In genomic region chr5:139408191-139408590, GRCh38 we compare ENCODE assay signal across 19 cellular contexts. TPM values are rescaled to one million over a fixed set of nuclear protein-coding genes. Genes with fewer than 3 reads are reported as not detected.
DNase-seq lines count a peak whose midpoint lies in the region; ATAC-seq and TF ChIP-seq lines count a peak whose summit lies in the region.
"Had no signal": no experiment of that assay in that cellular context is flagged by ENCODE, and none has a peak within 500 bp of the region (broad histone marks: within the 10 kb centered on the region; RNA-seq: fewer than 3 reads in every experiment).

No MANE protein-coding gene starts in this region.

- peaks cover 43% of the 10 kb centered on the region for H3K4me1 Mint-ChIP-seq in activated B cell treated with CpG ODN at 0.5 μM for 24 hours
- H3K4me1 Mint-ChIP-seq in stimulated activated effector memory CD8-positive, alpha-beta T cell treated with anti-CD3 and anti-CD28 coated beads, Interleukin-12 subunit alpha, Interleukin-12 subunit beta, amount 100 ng/mL, for 72 hours: peaks cover 31% of the 10 kb centered on the region
- H3K4me1 Mint-ChIP-seq in WTC11: peaks cover 10% of the 10 kb centered on the region

- H3K9ac ChIP-seq in BLaER1: no peak overlapping the region
- H3K9ac ChIP-seq in colonic mucosa (ENCODE audit: low read depth in 2 of 2, low read length in 2 of 2): no peak overlapping the region
- H3K9ac ChIP-seq: SK-N-SH had no signal

- peak overlapping the region; percentile 81 for H3K27ac Mint-ChIP-seq in activated B cell treated with CpG ODN at 0.5 μM for 24 hours
- H3K27ac Mint-ChIP-seq in stimulated activated effector memory CD8-positive, alpha-beta T cell treated with anti-CD3 and anti-CD28 coated beads, Interleukin-12 subunit alpha, Interleukin-12 subunit beta, amount 100 ng/mL, for 72 hours: peak overlapping the region; percentile 8
- no peak overlapping the region for H3K27ac Mint-ChIP-seq in WTC11

- H3K4me1 ChIP-seq in BLaER1: peaks cover 68% of the 10 kb centered on the region
- peaks cover 5% of the 10 kb centered on the region; the same call in 1 of the 2 replicates for H3K4me1 ChIP-seq in HEK293 (ENCODE audit: control insufficient read depth, insufficient read depth, low read length)
- no peaks in the 10 kb centered on the region for H3K4me1 ChIP-seq in colonic mucosa

- H3K9me3 ChIP-seq in BLaER1: no peaks in the 10 kb centered on the region
- no peaks in the 10 kb centered on the region for H3K9me3 ChIP-seq in HEK293 (ENCODE audit: control insufficient read depth, insufficient read depth, low read depth, low read length)
- no peaks in the 10 kb centered on the region for H3K9me3 ChIP-seq in colonic mucosa
- H3K9me3 ChIP-seq: SK-N-SH had no signal

- H3K27me3 Mint-ChIP-seq in activated B cell treated with CpG ODN at 0.5 μM for 24 hours (no peaks in the 10 kb centered on the region), WTC11 (ENCODE audit: low read depth) (no peaks in the 10 kb centered on the region)

- H3K4me3 ChIP-seq in BLaER1: no peak overlapping the region
- H3K4me3 ChIP-seq in HEK293 (ENCODE audit: low read depth, low read length): no peak overlapping the region
- no peak overlapping the region for H3K4me3 ChIP-seq in colonic mucosa

- ATAC-seq in activated B cell treated with CpG ODN at 0.5 μM for 24 hours (ENCODE audit: low read depth) (no peak), WTC11 (no peak)
- ATAC-seq in stimulated activated effector memory CD8-positive, alpha-beta T cell treated with anti-CD3 and anti-CD28 coated beads, Interleukin-12 subunit alpha, Interleukin-12 subunit beta, amount 100 ng/mL, for 72 hours: no peak
- ATAC-seq: HCT116 had no signal

- POLR2A ChIA-PET in HEK293 (lab: Yijun Ruan, JAX): no interaction called here
- POLR2A ChIA-PET in activated B cell treated with CpG ODN at 0.5 μM for 24 hours (lab: Charles Lee): interaction anchor here (0.6 to 1.8 kb wide), 7 partner anchors 16 to 293 kb away, joined by 3 to 14 read pairs (median 5); partner anchors contain the start of genes MZB1 and PAIP2
- POLR2A ChIA-PET in WTC11 (lab: Charles Lee): no interaction called here

- H3K4me2 ChIP-seq in BLaER1: peak overlapping the region; percentile 47; the same call in 1 of the 2 replicates
- H3K4me2 ChIP-seq: SK-N-SH had no signal

- peaks cover 3% of the 10 kb centered on the region for H3K36me3 Mint-ChIP-seq in activated B cell treated with CpG ODN at 0.5 μM for 24 hours (ENCODE audit: low read depth)
- H3K36me3 Mint-ChIP-seq in stimulated activated effector memory CD8-positive, alpha-beta T cell treated with anti-CD3 and anti-CD28 coated beads, Interleukin-12 subunit alpha, Interleukin-12 subunit beta, amount 100 ng/mL, for 72 hours: peaks cover 19% of the 10 kb centered on the region
- H3K36me3 Mint-ChIP-seq in WTC11: no peaks in the 10 kb centered on the region

- DNase-seq in activated B cell treated with CpG ODN at 0.5 μM for 24 hours: no peak
- no peak for DNase-seq in stimulated activated effector memory CD8-positive, alpha-beta T cell treated with anti-CD3 and anti-CD28 coated beads, Interleukin-12 subunit alpha, Interleukin-12 subunit beta, amount 100 ng/mL, for 72 hours (ENCODE audit: low spot score in 2 of 2)
- DNase-seq in WTC11 (ENCODE audit: low spot score): no peak
- no peak for DNase-seq in DMS53 (lab: John Stamatoyannopoulos, UW)
- DNase-seq in colonic mucosa: no peak
- DNase-seq: GDM1, GOT3, NCI-H1105, NCI-H1694, NCI-H2081 treated with DMSO at 0.1 percent for 48 hours, SHP77 treated with DMSO at 0.1 percent for 48 hours, SK-N-SH had no signal

- H3K27me3 ChIP-seq in BLaER1 (no peaks in the 10 kb centered on the region), colonic mucosa (no peaks in the 10 kb centered on the region)

- intact Hi-C loops in activated B cell treated with CpG ODN at 0.5 μM for 24 hours (cut with micrococcal nuclease): loop anchor here (10.0 kb wide), 1 partner anchor 943 kb away; the partner anchor contains the start of gene EGR1
- intact Hi-C loops in colonic mucosa (cut with DNase I): no loop called here

- H3K4me3 Mint-ChIP-seq in activated B cell treated with CpG ODN at 0.5 μM for 24 hours (no peak overlapping the region), WTC11 (no peak overlapping the region)
- no peak overlapping the region for H3K4me3 Mint-ChIP-seq in stimulated activated effector memory CD8-positive, alpha-beta T cell treated with anti-CD3 and anti-CD28 coated beads, Interleukin-12 subunit alpha, Interleukin-12 subunit beta, amount 100 ng/mL, for 72 hours

- H3K36me3 ChIP-seq in BLaER1 (0 out of 2 replicates have a peak, but pooled peaks cover 6% of the 10 kb centered on the region), HEK293 (ENCODE audit: control insufficient read depth in 2 of 2, insufficient read depth in 1 of 2, low read length in 2 of 2) (peaks cover 0 to 13% of the 10 kb centered on the region in 2 experiments; a peak in 2 of 3 replicates), colonic mucosa (no peaks in the 10 kb centered on the region)

- TF ChIP-seq CTCF in HEK293 (tag by site-specific recombination; IDR thresholded peaks at IDR 0.05) (no peak), activated B cell treated with CpG ODN at 0.5 μM for 24 hours (IDR thresholded peaks at IDR 0.05) (no peak), WTC11 (IDR thresholded peaks at IDR 0.05) (no peak), colonic mucosa (IDR thresholded peaks at IDR 0.05) (no peak)

- H3K9me3 Mint-ChIP-seq in activated B cell treated with CpG ODN at 0.5 μM for 24 hours (no peaks in the 10 kb centered on the region), WTC11 (no peaks in the 10 kb centered on the region)
- no peaks in the 10 kb centered on the region for H3K9me3 Mint-ChIP-seq in stimulated activated effector memory CD8-positive, alpha-beta T cell treated with anti-CD3 and anti-CD28 coated beads, Interleukin-12 subunit alpha, Interleukin-12 subunit beta, amount 100 ng/mL, for 72 hours

- no peak overlapping the region for H3K27ac ChIP-seq in BLaER1
- no peak overlapping the region for H3K27ac ChIP-seq in HEK293 (ENCODE audit: extremely low read depth, low read depth, low read length)
- H3K27ac ChIP-seq in colonic mucosa: no peak overlapping the region

- CTCF ChIA-PET in HEK293 (lab: Yijun Ruan, JAX) (interaction anchor here (0.5 to 1.7 kb wide), 6 partner anchors 13 to 626 kb away, joined by 3 to 7 read pairs (median 4); no protein-coding TSS in a partner anchor), activated B cell treated with CpG ODN at 0.5 μM for 24 hours (lab: Charles Lee) (interaction anchor here (0.8 to 1.3 kb wide), 2 partner anchors 14 to 157 kb away, joined by 3 to 4 read pairs; no protein-coding TSS in a partner anchor), WTC11 (lab: Charles Lee) (interaction anchor here (1.1 kb wide), 1 partner anchor 14 kb away, joined by 3 read pairs; no protein-coding TSS in a partner anchor)

- no peaks in the 10 kb centered on the region for H4K20me1 ChIP-seq in BLaER1

TF ChIP-seq in HEK293, 187 proteins besides CTCF, POLR2A, EP300 and RAD21:
- no peak for TF ChIP-seq GFI1B (tag by site-specific recombination; IDR thresholded peaks at IDR 0.05)
- TF ChIP-seq, protein P1, sequence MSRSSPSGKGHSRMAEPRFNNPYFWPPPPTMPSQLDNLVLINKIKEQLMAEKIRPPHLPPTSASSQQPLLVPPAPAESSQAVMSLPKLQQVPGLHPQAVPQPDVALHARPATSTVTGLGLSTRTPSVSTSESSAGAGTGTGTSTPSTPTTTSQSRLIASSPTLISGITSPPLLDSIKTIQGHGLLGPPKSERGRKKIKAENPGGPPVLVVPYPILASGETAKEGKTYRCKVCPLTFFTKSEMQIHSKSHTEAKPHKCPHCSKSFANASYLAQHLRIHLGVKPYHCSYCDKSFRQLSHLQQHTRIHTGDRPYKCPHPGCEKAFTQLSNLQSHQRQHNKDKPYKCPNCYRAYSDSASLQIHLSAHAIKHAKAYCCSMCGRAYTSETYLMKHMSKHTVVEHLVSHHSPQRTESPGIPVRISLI (tag by site-specific recombination; IDR thresholded peaks at IDR 0.05): 0 out of 2 replicates have a peak, but pooled peaks have one; percentile 28

TF ChIP-seq in WTC11, 78 proteins besides CTCF, POLR2A, EP300 and RAD21 (continues in another document):
- TF ChIP-seq, protein P2, sequence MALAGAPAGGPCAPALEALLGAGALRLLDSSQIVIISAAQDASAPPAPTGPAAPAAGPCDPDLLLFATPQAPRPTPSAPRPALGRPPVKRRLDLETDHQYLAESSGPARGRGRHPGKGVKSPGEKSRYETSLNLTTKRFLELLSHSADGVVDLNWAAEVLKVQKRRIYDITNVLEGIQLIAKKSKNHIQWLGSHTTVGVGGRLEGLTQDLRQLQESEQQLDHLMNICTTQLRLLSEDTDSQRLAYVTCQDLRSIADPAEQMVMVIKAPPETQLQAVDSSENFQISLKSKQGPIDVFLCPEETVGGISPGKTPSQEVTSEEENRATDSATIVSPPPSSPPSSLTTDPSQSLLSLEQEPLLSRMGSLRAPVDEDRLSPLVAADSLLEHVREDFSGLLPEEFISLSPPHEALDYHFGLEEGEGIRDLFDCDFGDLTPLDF (CRISPR knock-in tag; IDR thresholded peaks at IDR 0.05): no peak
- TF ChIP-seq ZNF232 (CRISPR knock-in tag; IDR thresholded peaks at IDR 0.05) (no peak), JUN (CRISPR knock-in tag; IDR thresholded peaks at IDR 0.05) (no peak), NFATC4 (CRISPR knock-in tag; IDR thresholded peaks at IDR 0.05) (no peak), IRF2 (CRISPR knock-in tag; IDR thresholded peaks at IDR 0.05; ENCODE audit: borderline replicate concordance, low read depth) (no peak)

RNA-seq across cellular contexts. Expression of gene SPATA24, which starts 4.3 kb away (rescaled TPM):
- 6.4 and 9.3 TPM in 2 replicates for total RNA-seq in activated B cell treated with CpG ODN at 0.5 μM for 24 hours
- 12.9 to 13.9 TPM (median 13.2 TPM) in 3 replicates for total RNA-seq in WTC11 (2021)
- total RNA-seq in colonic mucosa: 1 to 10 TPM; 2.9 to 3.9 TPM

RNA-seq across cellular contexts. Expression of gene PROB1, which starts 13.3 kb away (rescaled TPM):
- total RNA-seq in activated B cell treated with CpG ODN at 0.5 μM for 24 hours (3.5 and 3.6 TPM in 2 replicates), WTC11 (2021) (2.5 to 3.3 TPM (median 3.2 TPM) in 3 replicates), colonic mucosa (under 1 TPM; 0.48 to 0.96 TPM)

RNA-seq across cellular contexts. Expression of gene MZB1, which starts 18.5 kb away (rescaled TPM):
- total RNA-seq in activated B cell treated with CpG ODN at 0.5 μM for 24 hours (47.1 and 50.5 TPM in 2 replicates), WTC11 (2021) (0.85 to 1.8 TPM (median 1.1 TPM) in 3 replicates), colonic mucosa (10 to 100 TPM; 10.6 to 13.2 TPM)
- total RNA-seq: Daoy, LHCN-M2, RPMI7951 had no signal

RNA-seq across cellular contexts. Expression of gene SLC23A1, which starts 25.1 kb away (rescaled TPM):
- total RNA-seq in activated B cell treated with CpG ODN at 0.5 μM for 24 hours (1.4 and 1.8 TPM in 2 replicates), WTC11 (2021) (not detected in 3 replicates), colonic mucosa (1 to 10 TPM; 5.0 to 7.0 TPM)
- total RNA-seq: Daoy, LHCN-M2, NCI-H460, RPMI7951 had no signal

RNA-seq across cellular contexts. Expression of gene DNAJC18, which starts 31.1 kb away (rescaled TPM):
- total RNA-seq in activated B cell treated with CpG ODN at 0.5 μM for 24 hours: 9.1 and 9.6 TPM in 2 replicates
- total RNA-seq in WTC11 (2021): 23.7 to 29.1 TPM (median 28.9 TPM) in 3 replicates
- 1 to 10 TPM; 3.6 to 5.7 TPM for total RNA-seq in colonic mucosa
